Comparison of ENCODE assay signal across 30 cellular contexts in the genomic region with DNA sequence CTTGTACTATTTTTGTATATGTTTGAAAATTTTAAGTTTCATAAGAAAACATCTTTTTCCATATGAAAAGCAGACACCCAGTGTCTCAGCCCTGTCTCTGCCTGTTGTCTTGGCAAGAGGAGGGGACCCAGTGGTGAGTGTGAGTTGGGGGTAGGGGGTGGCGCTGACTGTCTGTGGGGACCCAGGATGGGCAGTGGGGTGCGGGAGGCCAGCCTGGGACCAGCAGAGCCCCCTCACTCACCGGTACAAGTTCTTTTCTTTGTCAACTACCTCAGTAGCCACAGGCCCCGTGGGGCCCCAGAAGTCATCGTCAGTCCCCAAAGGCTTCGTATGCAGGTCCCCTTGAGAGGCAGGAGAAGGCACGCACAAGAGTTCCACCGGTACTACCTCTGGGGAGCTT.
"Had no signal": no experiment of that assay in that cellular context is flagged by ENCODE, and none has a peak within 500 bp of the region (broad histone marks: within the 10 kb centered on the region; RNA-seq: fewer than 3 reads in every experiment).

No MANE protein-coding gene starts in this region.

- H3K4me1 Mint-ChIP-seq: immature natural killer cell; stimulated activated effector memory CD8-positive, alpha-beta T cell treated with anti-CD3 and anti-CD28 coated beads, Interleukin-12 subunit alpha, Interleukin-12 subunit beta, amount 100 ng/mL, for 72 hours had no signal

- H3K4me3 ChIP-seq: left lung, lower lobe of right lung, mucosa of descending colon, pancreas, prostate gland, sigmoid colon, spleen, stomach, testis, thyroid gland, transverse colon, upper lobe of left lung, vagina had no signal

- DNase-seq: hypothalamus; immature natural killer cell; kidney; left colon; left lung; lower lobe of right lung; mammary epithelial cell; mesendoderm; midbrain; mucosa of descending colon; naive thymus-derived CD4-positive, alpha-beta T cell; nucleus accumbens; pancreas; posterior cingulate gyrus; retina; right cardiac atrium; sigmoid colon; small intestine; spleen; stimulated activated CD4-positive, alpha-beta T cell treated with anti-CD3 and anti-CD28 coated beads, Interleukin-4, amount 100 ng/mL, for 24 hours; stimulated activated naive CD4-positive, alpha-beta T cell; stomach; testis; thyroid gland; transverse colon; upper lobe of left lung had no signal

- H3K9me3 ChIP-seq: left lung, lower lobe of right lung, mucosa of descending colon, pancreas, prostate gland, sigmoid colon, spleen, stomach, testis, thyroid gland, transverse colon, upper lobe of left lung, vagina had no signal

- H3K27ac Mint-ChIP-seq: immature natural killer cell; natural killer cell treated with Interleukin-12 subunit alpha and Interleukin-12 subunit beta and Interleukin-15 and Interleukin-18, amount 100 ng/mL, for 72 hours; stimulated activated effector memory CD8-positive, alpha-beta T cell treated with anti-CD3 and anti-CD28 coated beads, Interleukin-12 subunit alpha, Interleukin-12 subunit beta, amount 100 ng/mL, for 72 hours had no signal

- H3K27me3 Mint-ChIP-seq: naive thymus-derived CD4-positive, alpha-beta T cell; natural killer cell treated with Interleukin-12 subunit alpha and Interleukin-12 subunit beta and Interleukin-15 and Interleukin-18, amount 100 ng/mL, for 72 hours had no signal

- H3K36me3 ChIP-seq: pancreas, prostate gland, transverse colon had no signal

- H3K27me3 ChIP-seq: left lung, pancreas, sigmoid colon, spleen, stomach, testis, thyroid gland, transverse colon, upper lobe of left lung, vagina had no signal

- ATAC-seq: left colon; left lung; lower lobe of right lung; mucosa of descending colon; naive thymus-derived CD4-positive, alpha-beta T cell; natural killer cell treated with Interleukin-12 subunit alpha and Interleukin-12 subunit beta and Interleukin-15 and Interleukin-18, amount 100 ng/mL, for 72 hours; pancreas; stimulated activated effector memory CD8-positive, alpha-beta T cell treated with anti-CD3 and anti-CD28 coated beads, Interleukin-12 subunit alpha, Interleukin-12 subunit beta, amount 100 ng/mL, for 72 hours had no signal

- H3K9me3 Mint-ChIP-seq: immature natural killer cell; naive thymus-derived CD4-positive, alpha-beta T cell; natural killer cell treated with Interleukin-12 subunit alpha and Interleukin-12 subunit beta and Interleukin-15 and Interleukin-18, amount 100 ng/mL, for 72 hours; stimulated activated effector memory CD8-positive, alpha-beta T cell treated with anti-CD3 and anti-CD28 coated beads, Interleukin-12 subunit alpha, Interleukin-12 subunit beta, amount 100 ng/mL, for 72 hours had no signal

- H3K4me1 ChIP-seq: left lung, lower lobe of right lung, pancreas, prostate gland, spleen, stomach, testis, thyroid gland, upper lobe of left lung had no signal

- H3K27ac ChIP-seq: left lung, lower lobe of right lung, pancreas, prostate gland, sigmoid colon, spleen, stomach, testis, thyroid gland, transverse colon, upper lobe of left lung, vagina had no signal

- H3K4me3 Mint-ChIP-seq: immature natural killer cell; naive thymus-derived CD4-positive, alpha-beta T cell; natural killer cell treated with Interleukin-12 subunit alpha and Interleukin-12 subunit beta and Interleukin-15 and Interleukin-18, amount 100 ng/mL, for 72 hours; stimulated activated effector memory CD8-positive, alpha-beta T cell treated with anti-CD3 and anti-CD28 coated beads, Interleukin-12 subunit alpha, Interleukin-12 subunit beta, amount 100 ng/mL, for 72 hours had no signal
